Comparison of ENCODE assay signal across 2 cellular contexts in genomic region chr2:212892193-212892592, GRCh38.
TF ChIP-seq lines count a peak whose summit lies in the region.

No MANE protein-coding gene starts in this region.

TF ChIP-seq in HEK293, 187 proteins besides CTCF, POLR2A, EP300 and RAD21 (continued from another document and continues in another):
- TF ChIP-seq PRDM2 (tag by site-specific recombination; IDR thresholded peaks at IDR 0.05; ENCODE audit: borderline replicate concordance) (no peak), ZSCAN30 (tag by site-specific recombination; IDR thresholded peaks at IDR 0.05) (no peak), ZNF610 (tag by site-specific recombination; IDR thresholded peaks at IDR 0.05; ENCODE audit: borderline replicate concordance) (no peak), ZNF341 (tag by site-specific recombination; IDR thresholded peaks at IDR 0.05; ENCODE audit: low read depth) (no peak), ZNF221 (tag by site-specific recombination; IDR thresholded peaks at IDR 0.05; ENCODE audit: borderline replicate concordance) (no peak), BCL6B (tag by site-specific recombination; IDR thresholded peaks at IDR 0.05) (no peak), HOXC10 (CRISPR knock-in tag; IDR thresholded peaks at IDR 0.05) (no peak), ZBTB49 (tag by site-specific recombination; IDR thresholded peaks at IDR 0.05; ENCODE audit: low read depth) (no peak), ZNF146 (tag by site-specific recombination; IDR thresholded peaks at IDR 0.05) (no peak), SCRT2 (tag by site-specific recombination; IDR thresholded peaks at IDR 0.05) (peak; percentile 90), ZNF580 (tag by site-specific recombination; IDR thresholded peaks at IDR 0.05) (no peak), SP3 (tag by site-specific recombination; IDR thresholded peaks at IDR 0.05) (no peak), ZIC2 (tag by site-specific recombination; IDR thresholded peaks at IDR 0.05) (no peak), SCRT1 (tag by site-specific recombination; IDR thresholded peaks at IDR 0.05; ENCODE audit: borderline replicate concordance) (peak; percentile 78; the same call in 1 of the 2 replicates), ZBTB17 (tag by site-specific recombination; IDR thresholded peaks at IDR 0.05) (peak; percentile 78), ELK4 (IDR thresholded peaks at IDR 0.05; ENCODE audit: borderline replicate concordance, low read depth, low read length) (no peak)

TF ChIP-seq in SK-N-SH treated with all-trans-retinoic acid at 6 μM for 48 hours, 23 proteins besides CTCF, POLR2A, EP300 and RAD21 (continued from another document):
- TF ChIP-seq PATZ1 (CRISPR knock-in tag; IDR thresholded peaks at IDR 0.05; ENCODE audit: borderline replicate concordance) = no peak
- TF ChIP-seq BACH2 (CRISPR knock-in tag; IDR thresholded peaks at IDR 0.05; ENCODE audit: borderline replicate concordance) = no peak
- TF ChIP-seq POU6F1 (CRISPR knock-in tag; IDR thresholded peaks at IDR 0.05; ENCODE audit: borderline replicate concordance, low read depth) = no peak
- TF ChIP-seq SNAI2 (CRISPR knock-in tag; IDR thresholded peaks at IDR 0.05) = no peak
- no peak for TF ChIP-seq CSDC2 (CRISPR knock-in tag; IDR thresholded peaks at IDR 0.05)
- TF ChIP-seq CREB5 (CRISPR knock-in tag; IDR thresholded peaks at IDR 0.05; ENCODE audit: low read depth) = no peak
